In the genomic region with DNA sequence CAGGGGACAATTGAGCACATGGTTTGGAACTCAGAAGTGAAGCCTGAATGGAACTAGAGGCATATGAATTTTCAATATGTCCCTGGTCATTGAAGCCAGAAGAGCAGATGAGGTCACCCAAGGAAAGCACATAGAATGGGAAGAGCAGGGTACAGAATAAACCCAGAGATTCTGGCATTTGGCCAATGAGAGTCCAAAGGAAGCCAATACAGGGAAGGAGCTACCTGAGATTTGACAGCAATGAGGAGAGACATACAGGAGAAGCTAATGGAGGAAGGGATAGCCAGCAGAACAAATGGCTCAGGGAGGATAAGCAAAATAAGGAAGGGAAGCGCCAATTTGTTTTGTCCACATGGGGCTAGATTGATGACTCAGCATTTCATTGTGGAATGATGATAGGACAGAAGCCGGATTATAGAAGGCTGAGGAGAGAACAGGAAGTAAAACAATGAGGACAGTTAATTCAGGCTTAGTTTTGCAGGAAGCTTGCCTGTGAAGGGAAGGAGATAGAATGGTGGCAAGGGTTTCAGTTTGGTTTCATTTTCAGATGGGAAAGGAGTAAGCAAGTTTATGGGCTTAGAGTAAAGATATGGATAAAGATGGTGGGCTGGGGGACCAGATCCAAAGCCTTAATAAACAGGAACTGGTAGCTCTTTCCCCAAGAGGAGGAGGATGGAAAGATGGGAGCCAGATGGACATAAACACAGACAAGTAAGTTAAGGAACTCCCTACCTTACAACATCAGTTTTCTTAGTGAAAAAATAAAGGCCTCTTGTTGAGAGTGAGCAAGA, we compare ENCODE assay signal across 10 cellular contexts. TPM values are rescaled to one million over a fixed set of nuclear protein-coding genes. Genes with fewer than 3 reads are reported as not detected.
DNase-seq lines count a peak whose midpoint lies in the region; ATAC-seq, FAIRE-seq and TF ChIP-seq lines count a peak whose summit lies in the region.
"Had no signal": no experiment of that assay in that cellular context is flagged by ENCODE, and none has a peak within 500 bp of the region (broad histone marks: within the 10 kb centered on the region; RNA-seq: fewer than 3 reads in every experiment).

No MANE protein-coding gene starts in this region.

- TF ChIP-seq POLR2A in H54 (IDR thresholded peaks at IDR 0.05; ENCODE audit: low read depth, low read length), result no peak
- TF ChIP-seq POLR2A in esophagus squamous epithelium (IDR thresholded peaks at IDR 0.05), result no peak

- DNase-seq in H54 (ENCODE audit: insufficient read length, low spot score) (peak; percentile 50), NOMO-1 treated with dmso at 0.1 percent for 144 hours (lab: John Stamatoyannopoulos, UW; ENCODE audit: unreplicated experiment) (peak; percentile 39), esophagus squamous epithelium (lab: John Stamatoyannopoulos, UW) (no peak), skeletal muscle cell (ENCODE audit: low read depth) (peak; percentile 23), ecto neural progenitor cell (ENCODE audit: low spot score) (no peak), heart right ventricle (no peak)
- DNase-seq: activated CD4-positive, CD25-positive, alpha-beta regulatory T cell; head of caudate nucleus; NCI-H526 had no signal

- intact Hi-C loops in esophagus squamous epithelium (cut with DNase I), result no loop called here
- intact Hi-C loops in heart right ventricle (cut with DNase I), result loop anchor here in 3 of 10 donors (5.0 to 10.0 kb wide), 2 partner anchors 70 to 72 kb away; a partner anchor contains a TSS

- H3K9me3 ChIP-seq in esophagus squamous epithelium (no peaks in the 10 kb centered on the region), heart right ventricle (no peaks in the 10 kb centered on the region)

- peaks cover 0 to 30% (median 11%) of the 10 kb centered on the region in 3 donors for H3K4me1 ChIP-seq in esophagus squamous epithelium
- H3K4me1 ChIP-seq in heart right ventricle, result peaks cover 0 to 28% (median 13%) of the 10 kb centered on the region in 9 donors

- no peak overlapping the region for H3K4me3 ChIP-seq in esophagus squamous epithelium
- H3K4me3 ChIP-seq in skeletal muscle cell (ENCODE audit: low read depth, low read length), result no peak overlapping the region
- H3K4me3 ChIP-seq in heart right ventricle, result no peak overlapping the region

- FAIRE-seq in H54 (lab: Jason Lieb, UNC), result peak; percentile 23

- 20 to 22% methylated on average over 2 of the region's 2 CpGs for WGBS in esophagus squamous epithelium, 2 donors
- WGBS in heart right ventricle, 2 donors, result 31 to 41% methylated on average over 2 of the region's 2 CpGs

- H3K36me3 ChIP-seq in esophagus squamous epithelium (no peaks in the 10 kb centered on the region), heart right ventricle (no peaks in the 10 kb centered on the region)

- H3K27me3 ChIP-seq in esophagus squamous epithelium (no peaks in the 10 kb centered on the region), heart right ventricle (no peaks in the 10 kb centered on the region)

- ATAC-seq in heart right ventricle, result no peak
- ATAC-seq in GM21717 (IDR thresholded peaks at IDR 0.05; ENCODE audit: unreplicated experiment), result no peak

- H3K27ac ChIP-seq in esophagus squamous epithelium (peak overlapping the region in 3 of 4 donors; percentile 9 to 30 (median 25)), heart right ventricle (peak overlapping the region in 2 of 10 donors; percentile 53 to 76)

- TF ChIP-seq CTCF in esophagus squamous epithelium (IDR thresholded peaks at IDR 0.05) (no peak), heart right ventricle (IDR thresholded peaks at IDR 0.05) (no peak)

RNA-seq across cellular contexts. Expression of a gene that starts 3.2 kb away (rescaled TPM):
- 10 to 100 TPM in 3 of 4 donors, 1 to 10 TPM in 1; 9.4 to 35.0 (median 17.3) TPM for total RNA-seq in esophagus squamous epithelium
- total RNA-seq in heart right ventricle, result 10 to 100 TPM in 9 of 10 donors, 1 to 10 TPM in 1; 9.7 to 21.3 (median 11.5) TPM
- polyA plus RNA-seq in heart right ventricle, result 10 to 100 TPM; 24.4 to 30.7 TPM

Comparison
In these comparisons a context has a peak if more than half of its experiments do, and no peak if none do; other contexts are left out.
1. DNase-seq: peak in H54 (single experiment), NOMO-1 treated with dmso at 0.1 percent for 144 hours (single experiment) and skeletal muscle cell (single experiment); none in esophagus squamous epithelium (single experiment), ecto neural progenitor cell (single experiment) and heart right ventricle (0 of 2).